ENCODE assay signal across 8 cellular contexts in the genomic region with DNA sequence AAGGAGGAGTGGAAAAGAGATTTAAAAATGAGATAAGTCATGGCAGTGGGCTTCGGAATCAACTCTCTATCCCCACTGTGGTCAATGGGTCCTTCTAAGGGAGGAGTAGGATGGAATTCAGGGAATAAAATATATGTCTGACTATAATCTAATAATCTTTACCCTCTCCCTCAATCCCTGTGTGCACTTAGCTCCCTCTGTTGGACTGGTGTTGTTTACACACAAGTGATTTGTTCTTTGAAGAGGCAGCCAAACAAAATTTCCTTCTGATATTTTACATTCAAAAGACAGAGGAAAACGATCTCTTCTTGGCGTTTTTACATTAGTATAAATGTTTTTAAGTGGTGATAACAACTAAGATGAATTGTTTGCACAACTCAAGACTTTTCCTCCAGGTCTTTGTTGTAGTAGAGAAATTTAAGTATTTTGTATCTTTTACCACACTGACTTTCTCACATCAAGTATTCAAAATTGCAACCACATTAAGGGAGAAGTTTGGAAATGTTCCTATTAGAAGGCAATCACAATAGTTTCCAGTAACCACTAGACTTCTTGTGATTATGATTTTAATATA.
DNase-seq lines count a peak whose midpoint lies in the region; ATAC-seq, FAIRE-seq and TF ChIP-seq lines count a peak whose summit lies in the region.

No MANE protein-coding gene starts in this region.

- H3K4me1 ChIP-seq in PC-9 (replicated peaks; ENCODE audit: insufficient read depth): no peaks in the 10 kb centered on the region

- H3K27me3 ChIP-seq in PC-9 (ENCODE audit: insufficient read depth, low read depth): no peaks in the 10 kb centered on the region

- ATAC-seq in GM21367 (IDR thresholded peaks at IDR 0.05; ENCODE audit: unreplicated experiment): peak; percentile 53
- no peak for ATAC-seq in HG02588 (IDR thresholded peaks at IDR 0.05; ENCODE audit: unreplicated experiment)
- no peak for ATAC-seq in HG02763 (IDR thresholded peaks at IDR 0.05; ENCODE audit: unreplicated experiment)

- POLR2A ChIA-PET in PC-9 (lab: Charles Lee; ENCODE audit: unreplicated experiment): no interaction called here

- H3K4me3 ChIP-seq in PC-9: no peak overlapping the region

- no peak overlapping the region for H3K27ac ChIP-seq in PC-9

- H3K4me2 ChIP-seq in PC-9: no peak overlapping the region

- FAIRE-seq in A204.1 (lab: Jason Lieb, UNC): peak; percentile 16

- no peak overlapping the region for H2AFZ ChIP-seq in PC-9

- H3K9me3 ChIP-seq in PC-9 (ENCODE audit: insufficient read depth, low read depth): peaks cover 11% of the 10 kb centered on the region

- no peaks in the 10 kb centered on the region for H4K20me1 ChIP-seq in PC-9 (ENCODE audit: insufficient read depth)

- H3K79me2 ChIP-seq in PC-9 (ENCODE audit: low read depth): no peaks in the 10 kb centered on the region

- no peaks in the 10 kb centered on the region for H3K36me3 ChIP-seq in PC-9 (ENCODE audit: low read depth)

- intact Hi-C loops in PC-9 (cut with micrococcal nuclease; ENCODE audit: unreplicated experiment): loop anchor here (1.0 to 10.0 kb wide), 5 partner anchors 47 to 661 kb away; no protein-coding TSS in a partner anchor

- 0 out of 2 replicates have a peak, but pooled peaks cover 2% of the 10 kb centered on the region for H3K9me2 ChIP-seq in PC-9 (ENCODE audit: insufficient read depth)

- DNase-seq in PC-9: peak; percentile 3 to 48
- DNase-seq in fibroblast of the conjunctiva (ENCODE audit: low read depth): peak; percentile 14
- no peak for DNase-seq in inferior parietal cortex (ENCODE audit: extremely low spot score)
- DNase-seq in NOMO-1 treated with DMSO at 0.1 percent for 48 hours (lab: John Stamatoyannopoulos, UW; ENCODE audit: unreplicated experiment): no peak

- peak; percentile 86 for TF ChIP-seq CTCF in PC-9 (conservative IDR thresholded peaks at IDR 0.05)

- no TSS peak for BruUV-seq in PC-9 (replicated peaks; lab: Mats Ljungman, UMichigan)

- H3F3A ChIP-seq in PC-9 (ENCODE audit: insufficient read depth, low read depth): no peaks in the 10 kb centered on the region

- CTCF ChIA-PET in PC-9 (lab: Charles Lee): interaction anchor here (0.7 kb wide), 1 partner anchor 296 kb away, joined by 3 read pairs; no protein-coding TSS in a partner anchor

Comparison
In these comparisons a context has a peak if more than half of its experiments do, and no peak if none do; other contexts are left out.
1. DNase-seq: peak in PC-9 (2 of 2) and fibroblast of the conjunctiva (single experiment); none in inferior parietal cortex (single experiment) and NOMO-1 treated with DMSO at 0.1 percent for 48 hours (single experiment).